8 cellular contexts compared by ENCODE assay signal in the genomic region with DNA sequence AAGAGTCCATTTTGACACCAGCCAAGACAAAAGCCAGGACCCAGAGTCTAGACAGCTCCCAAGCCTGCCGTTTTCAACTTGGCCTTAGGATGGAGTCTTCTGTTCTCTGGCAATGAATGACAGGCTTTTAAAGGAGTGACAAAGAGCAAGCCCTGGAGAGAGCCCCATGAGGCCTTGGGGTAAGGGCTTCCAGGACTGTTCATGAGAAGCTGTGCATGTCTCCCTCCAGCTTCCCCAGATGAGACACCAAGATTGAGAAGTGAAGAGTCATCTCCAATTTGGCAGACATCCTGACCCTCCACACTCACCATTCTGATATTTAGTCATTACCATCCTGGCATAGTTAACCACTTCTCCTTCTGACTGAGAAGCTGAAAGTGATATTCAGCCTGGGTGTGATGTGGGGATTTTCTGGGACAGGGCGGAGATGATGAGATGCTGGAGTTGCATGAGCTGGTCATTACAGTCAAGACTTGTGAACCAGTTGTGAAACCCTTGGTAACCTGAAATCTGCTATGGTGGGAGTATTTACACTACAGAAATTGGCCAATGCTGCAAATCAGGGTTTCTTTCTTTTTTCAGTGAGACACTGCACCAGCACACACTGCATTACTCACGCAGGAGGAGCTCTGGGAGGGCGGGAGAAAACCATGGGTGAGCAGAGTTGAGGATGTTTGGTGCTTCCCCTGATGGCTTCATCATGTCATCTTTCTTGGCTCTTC.
DNase-seq lines count a peak whose midpoint lies in the region; ATAC-seq and TF ChIP-seq lines count a peak whose summit lies in the region.

No MANE protein-coding gene starts in this region.

- H3K4me3 ChIP-seq in fibroblast of mammary gland (ENCODE audit: control insufficient read depth, low read depth, low read length): no peak overlapping the region
- H3K4me3 ChIP-seq in ascending aorta: no peak overlapping the region

- CTCF ChIA-PET in activated B cell treated with CpG ODN at 0.5 μM for 24 hours (lab: Charles Lee): interaction anchor here (0.6 to 2.1 kb wide), 21 partner anchors 11 to 177 kb away, joined by 3 to 10 read pairs (median 4); no protein-coding TSS in a partner anchor

- H3K4me1 ChIP-seq in ascending aorta: peaks cover 1 to 15% of the 10 kb centered on the region in 2 donors

- H3K27ac ChIP-seq in ascending aorta: no peak overlapping the region

- DNase-seq in EH (ENCODE audit: low read depth) (peak; percentile 100), activated B cell treated with CpG ODN at 0.5 μM for 24 hours (no peak), fibroblast of mammary gland (ENCODE audit: low read depth) (peak; percentile 100), ascending aorta (ENCODE audit: low spot score in 2 of 2) (no peak), SHP77 (lab: John Stamatoyannopoulos, UW) (no peak)
- peak; percentile 55 to 65 for DNase-seq in stimulated activated CD4-positive, alpha-beta T cell treated with anti-CD3 and anti-CD28 coated beads, Interleukin-12 subunit alpha, Interleukin-12 subunit beta, amount 100 ng/mL, for 24 hours (ENCODE audit: low read depth in 2 of 2)

- peak overlapping the region; percentile 52 for H3K4me3 Mint-ChIP-seq in activated B cell treated with CpG ODN at 0.5 μM for 24 hours

- peak; percentile 80 for ATAC-seq in GM21360 (IDR thresholded peaks at IDR 0.05; ENCODE audit: unreplicated experiment)
- peak; percentile 74 for ATAC-seq in HG03558 (IDR thresholded peaks at IDR 0.05; ENCODE audit: extremely low read depth, unreplicated experiment)
- peak; percentile 78 for ATAC-seq in activated B cell treated with CpG ODN at 0.5 μM for 24 hours (ENCODE audit: low read depth)

- H3K4me1 Mint-ChIP-seq in activated B cell treated with CpG ODN at 0.5 μM for 24 hours: peaks cover 45% of the 10 kb centered on the region

- peak overlapping the region; percentile 93 for H3K27ac Mint-ChIP-seq in activated B cell treated with CpG ODN at 0.5 μM for 24 hours

- no peaks in the 10 kb centered on the region for H3K9me3 Mint-ChIP-seq in activated B cell treated with CpG ODN at 0.5 μM for 24 hours

- no peaks in the 10 kb centered on the region for H3K27me3 ChIP-seq in ascending aorta

- POLR2A ChIA-PET in activated B cell treated with CpG ODN at 0.5 μM for 24 hours (lab: Charles Lee): interaction anchor here (0.6 to 4.9 kb wide), 39 partner anchors 9 to 186 kb away, joined by 3 to 96 read pairs (median 7); partner anchors contain the start of genes ARF6, NEMF and VCPKMT

- TF ChIP-seq CTCF in activated B cell treated with CpG ODN at 0.5 μM for 24 hours (IDR thresholded peaks at IDR 0.05) (no peak), fibroblast of mammary gland (conservative IDR thresholded peaks at IDR 0.05; ENCODE audit: control insufficient read depth, insufficient read depth, low read depth, low read length) (peak; percentile 49), ascending aorta (IDR thresholded peaks at IDR 0.05) (no peak)

- no peaks in the 10 kb centered on the region for H3K27me3 Mint-ChIP-seq in activated B cell treated with CpG ODN at 0.5 μM for 24 hours

- peaks cover 58% of the 10 kb centered on the region for H3K36me3 Mint-ChIP-seq in activated B cell treated with CpG ODN at 0.5 μM for 24 hours (ENCODE audit: low read depth)

- no peaks in the 10 kb centered on the region for H3K9me3 ChIP-seq in ascending aorta

- no peaks in the 10 kb centered on the region for H3K36me3 ChIP-seq in ascending aorta

- intact Hi-C loops in activated B cell treated with CpG ODN at 0.5 μM for 24 hours (cut with micrococcal nuclease): loop anchor here (1.0 to 2.0 kb wide), 9 partner anchors 9 to 146 kb away; partner anchors contain the start of gene ARF6
- intact Hi-C loops in ascending aorta (cut with DNase I): no loop called here

Comparison
In these comparisons a context has a peak if more than half of its experiments do, and no peak if none do; other contexts are left out.
1. DNase-seq: peak in EH (single experiment), fibroblast of mammary gland (single experiment) and stimulated activated CD4-positive, alpha-beta T cell treated with anti-CD3 and anti-CD28 coated beads, Interleukin-12 subunit alpha, Interleukin-12 subunit beta, amount 100 ng/mL, for 24 hours (2 of 2); none in activated B cell treated with CpG ODN at 0.5 μM for 24 hours (single experiment), ascending aorta (0 of 2) and SHP77 (0 of 2).
2. Peak in every context shown above with its lines, with median percentiles within 50 percentile points of each other: ATAC-seq.